In genomic region chr6:32836873-32837272, GRCh38 we compare ENCODE assay signal across 1 cellular context.
TF ChIP-seq lines count a peak whose summit lies in the region.

No MANE protein-coding gene starts in this region.

TF ChIP-seq in GM23338, 12 proteins besides CTCF, POLR2A, EP300 and RAD21:
- TF ChIP-seq, protein P1, sequence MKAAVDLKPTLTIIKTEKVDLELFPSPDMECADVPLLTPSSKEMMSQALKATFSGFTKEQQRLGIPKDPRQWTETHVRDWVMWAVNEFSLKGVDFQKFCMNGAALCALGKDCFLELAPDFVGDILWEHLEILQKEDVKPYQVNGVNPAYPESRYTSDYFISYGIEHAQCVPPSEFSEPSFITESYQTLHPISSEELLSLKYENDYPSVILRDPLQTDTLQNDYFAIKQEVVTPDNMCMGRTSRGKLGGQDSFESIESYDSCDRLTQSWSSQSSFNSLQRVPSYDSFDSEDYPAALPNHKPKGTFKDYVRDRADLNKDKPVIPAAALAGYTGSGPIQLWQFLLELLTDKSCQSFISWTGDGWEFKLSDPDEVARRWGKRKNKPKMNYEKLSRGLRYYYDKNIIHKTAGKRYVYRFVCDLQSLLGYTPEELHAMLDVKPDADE (IDR thresholded peaks at IDR 0.05) = no peak
- TF ChIP-seq NANOG (IDR thresholded peaks at IDR 0.05; ENCODE audit: borderline replicate concordance) (no peak), ZNF462 (CRISPR knock-in tag; IDR thresholded peaks at IDR 0.05) (no peak), EZH2phosphoT487 (IDR thresholded peaks at IDR 0.05; ENCODE audit: unreplicated experiment) (no peak), ZNF114 (CRISPR knock-in tag; IDR thresholded peaks at IDR 0.05) (no peak), CREB1 (CRISPR knock-in tag; IDR thresholded peaks at IDR 0.05; ENCODE audit: low read depth) (no peak), ZNF331 (CRISPR knock-in tag; IDR thresholded peaks at IDR 0.05; ENCODE audit: low read depth) (no peak), STAT1 (IDR thresholded peaks at IDR 0.05; ENCODE audit: unreplicated experiment) (no peak), REST (IDR thresholded peaks at IDR 0.05; ENCODE audit: unreplicated experiment) (no peak), JUNB (IDR thresholded peaks at IDR 0.05; ENCODE audit: unreplicated experiment) (no peak)
